1 cellular context compared by ENCODE assay signal in the genomic region with DNA sequence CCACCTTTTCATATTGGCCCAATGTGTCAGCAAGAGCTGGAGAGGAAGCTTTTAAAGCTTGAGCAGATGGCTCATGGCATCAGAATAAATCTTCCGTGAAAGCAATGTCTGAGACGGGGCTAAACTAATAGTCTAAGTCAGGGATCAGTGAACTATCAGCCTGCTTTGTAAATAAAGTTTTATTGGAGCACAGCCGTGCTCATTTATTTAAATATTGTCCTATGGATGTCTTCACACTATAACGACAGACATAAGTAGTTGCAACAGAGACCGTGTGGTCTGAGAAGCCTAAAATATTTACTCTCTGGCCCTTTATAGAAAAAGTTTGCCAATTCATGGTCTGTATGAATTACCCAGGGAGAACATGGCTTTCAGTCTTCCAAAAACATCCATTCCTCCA.
A peak's percentile ranks its signal among the peaks of the same experiment; 100 is the strongest.
TF ChIP-seq lines count a peak whose summit lies in the region.

No MANE protein-coding gene starts in this region.

TF ChIP-seq in GM12878, 131 proteins besides CTCF, POLR2A, EP300 and RAD21 (continued from another document):
- TF ChIP-seq MEF2A (IDR thresholded peaks at IDR 0.05; ENCODE audit: insufficient read depth, low read depth, low read length): no peak
- TF ChIP-seq, protein P1, sequence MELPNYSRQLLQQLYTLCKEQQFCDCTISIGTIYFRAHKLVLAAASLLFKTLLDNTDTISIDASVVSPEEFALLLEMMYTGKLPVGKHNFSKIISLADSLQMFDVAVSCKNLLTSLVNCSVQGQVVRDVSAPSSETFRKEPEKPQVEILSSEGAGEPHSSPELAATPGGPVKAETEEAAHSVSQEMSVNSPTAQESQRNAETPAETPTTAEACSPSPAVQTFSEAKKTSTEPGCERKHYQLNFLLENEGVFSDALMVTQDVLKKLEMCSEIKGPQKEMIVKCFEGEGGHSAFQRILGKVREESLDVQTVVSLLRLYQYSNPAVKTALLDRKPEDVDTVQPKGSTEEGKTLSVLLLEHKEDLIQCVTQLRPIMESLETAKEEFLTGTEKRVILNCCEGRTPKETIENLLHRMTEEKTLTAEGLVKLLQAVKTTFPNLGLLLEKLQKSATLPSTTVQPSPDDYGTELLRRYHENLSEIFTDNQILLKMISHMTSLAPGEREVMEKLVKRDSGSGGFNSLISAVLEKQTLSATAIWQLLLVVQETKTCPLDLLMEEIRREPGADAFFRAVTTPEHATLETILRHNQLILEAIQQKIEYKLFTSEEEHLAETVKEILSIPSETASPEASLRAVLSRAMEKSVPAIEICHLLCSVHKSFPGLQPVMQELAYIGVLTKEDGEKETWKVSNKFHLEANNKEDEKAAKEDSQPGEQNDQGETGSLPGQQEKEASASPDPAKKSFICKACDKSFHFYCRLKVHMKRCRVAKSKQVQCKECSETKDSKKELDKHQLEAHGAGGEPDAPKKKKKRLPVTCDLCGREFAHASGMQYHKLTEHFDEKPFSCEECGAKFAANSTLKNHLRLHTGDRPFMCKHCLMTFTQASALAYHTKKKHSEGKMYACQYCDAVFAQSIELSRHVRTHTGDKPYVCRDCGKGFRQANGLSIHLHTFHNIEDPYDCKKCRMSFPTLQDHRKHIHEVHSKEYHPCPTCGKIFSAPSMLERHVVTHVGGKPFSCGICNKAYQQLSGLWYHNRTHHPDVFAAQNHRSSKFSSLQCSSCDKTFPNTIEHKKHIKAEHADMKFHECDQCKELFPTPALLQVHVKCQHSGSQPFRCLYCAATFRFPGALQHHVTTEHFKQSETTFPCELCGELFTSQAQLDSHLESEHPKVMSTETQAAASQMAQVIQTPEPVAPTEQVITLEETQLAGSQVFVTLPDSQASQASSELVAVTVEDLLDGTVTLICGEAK (IDR thresholded peaks at IDR 0.05; ENCODE audit: borderline replicate concordance): peak; percentile 53
- TF ChIP-seq BCLAF1 (IDR thresholded peaks at IDR 0.05): no peak
- TF ChIP-seq ZBTB4 (CRISPR knock-in tag; IDR thresholded peaks at IDR 0.05): no peak
- TF ChIP-seq LARP7 (IDR thresholded peaks at IDR 0.05): no peak
